ENCODE assay signal across 1 cellular context in genomic region chr11:47269002-47269828, GRCh38.
TF ChIP-seq lines count a peak whose summit lies in the region.

No MANE protein-coding gene starts in this region.

TF ChIP-seq in K562, 482 proteins besides CTCF, POLR2A, EP300 and RAD21 (continued from another document and continues in another):
- TF ChIP-seq ZNF518B (CRISPR knock-in tag; IDR thresholded peaks at IDR 0.05) (no peak), MAFK (IDR thresholded peaks at IDR 0.05; ENCODE audit: low read length) (no peak), ZNF764 (CRISPR knock-in tag; IDR thresholded peaks at IDR 0.05; ENCODE audit: low read depth) (no peak), CREB1 (IDR thresholded peaks at IDR 0.05) (peak; percentile 2), CREB1 (CRISPR knock-in tag; IDR thresholded peaks at IDR 0.05) (no peak), ARID4B (CRISPR knock-in tag; IDR thresholded peaks at IDR 0.05) (peak; percentile 86), HNRNPUL1 (IDR thresholded peaks at IDR 0.05; ENCODE audit: low read length) (no peak), ZNF589 (CRISPR knock-in tag; IDR thresholded peaks at IDR 0.05; ENCODE audit: low read depth) (0 out of 2 replicates have a peak, but pooled peaks have one; percentile 14), ZNF717 (CRISPR knock-in tag; IDR thresholded peaks at IDR 0.05) (no peak), HDAC8 (tag; IDR thresholded peaks at IDR 0.05) (no peak), CBX1 (IDR thresholded peaks at IDR 0.05; ENCODE audit: low read depth) (no peak), TBP (optimal IDR thresholded peaks at IDR 0.05; ENCODE audit: low read depth, low read length) (peak; percentile 71), GTF2F1 (IDR thresholded peaks at IDR 0.05; ENCODE audit: low read depth, low read length) (no peak), PHB2 (IDR thresholded peaks at IDR 0.05; ENCODE audit: low read depth) (no peak), NCOA1 (IDR thresholded peaks at IDR 0.05; ENCODE audit: low read depth) (peak; percentile 61), CBFA2T2 (conservative IDR thresholded peaks at IDR 0.05) (no peak), SREBF2 (CRISPR knock-in tag; IDR thresholded peaks at IDR 0.05) (no peak), GTF2B (IDR thresholded peaks at IDR 0.05; ENCODE audit: extremely low read depth, insufficient read length) (no peak), SMC3 (conservative IDR thresholded peaks at IDR 0.05; ENCODE audit: insufficient read depth, low read depth, low read length) (no peak), GMEB1 (CRISPR knock-in tag; IDR thresholded peaks at IDR 0.05) (no peak), MIER1 (IDR thresholded peaks at IDR 0.05; ENCODE audit: low read depth) (no peak), DMBX1 (CRISPR knock-in tag; IDR thresholded peaks at IDR 0.05; ENCODE audit: borderline replicate concordance) (peak; percentile 44; the same call in 1 of the 2 replicates), LEF1 (IDR thresholded peaks at IDR 0.05) (peak; percentile 85; the same call in 1 of the 2 replicates), TCFL5 (CRISPR knock-in tag; conservative IDR thresholded peaks at IDR 0.05) (no peak), SMARCC2 (IDR thresholded peaks at IDR 0.05; ENCODE audit: low read depth) (no peak), PBX2 (CRISPR knock-in tag; IDR thresholded peaks at IDR 0.05; ENCODE audit: low read depth) (no peak), PBX2 (tag; conservative IDR thresholded peaks at IDR 0.05; ENCODE audit: low read depth) (peak; percentile 85), NFATC3 (IDR thresholded peaks at IDR 0.05) (no peak), PTTG1 (tag; IDR thresholded peaks at IDR 0.05; ENCODE audit: low read depth) (no peak), CBX8 (IDR thresholded peaks at IDR 0.05; ENCODE audit: borderline replicate concordance, extremely low read depth, low read depth, low read length, poor library complexity, severe bottlenecking) (no peak), THAP7 (CRISPR knock-in tag; IDR thresholded peaks at IDR 0.05) (peak; percentile 39; the same call in 1 of the 2 replicates), MBD2 (IDR thresholded peaks at IDR 0.05; ENCODE audit: borderline replicate concordance, low read depth) (peak; percentile 87), ZNF311 (CRISPR knock-in tag; IDR thresholded peaks at IDR 0.05) (no peak; the same call in 1 of the 2 replicates), KDM2B (CRISPR knock-in tag; IDR thresholded peaks at IDR 0.05) (no peak), PRPF4 (IDR thresholded peaks at IDR 0.05; ENCODE audit: insufficient read depth, low read depth, low read length, poor library complexity, severe bottlenecking) (peak; percentile 75), SPI1 (IDR thresholded peaks at IDR 0.05; ENCODE audit: borderline replicate concordance, low read depth, low read length) (peak; percentile 100), NCOA6 (IDR thresholded peaks at IDR 0.05) (no peak), ATF1 (CRISPR knock-in tag; IDR thresholded peaks at IDR 0.05) (no peak), ATF1 (tag; IDR thresholded peaks at IDR 0.05) (peak; percentile 74), SMARCB1 (IDR thresholded peaks at IDR 0.05; ENCODE audit: insufficient read length, low read depth) (no peak), NFXL1 (CRISPR knock-in tag; IDR thresholded peaks at IDR 0.05) (no peak), NR2F6 (CRISPR knock-in tag; IDR thresholded peaks at IDR 0.05) (no peak), POLR3A (IDR thresholded peaks at IDR 0.05; ENCODE audit: borderline replicate concordance, extremely low read depth, insufficient read depth, insufficient read length) (no peak), E2F5 (CRISPR knock-in tag; IDR thresholded peaks at IDR 0.05) (0 out of 2 replicates have a peak, but pooled peaks have one; percentile 59), MCM5 (IDR thresholded peaks at IDR 0.05; ENCODE audit: low read depth) (no peak), XRCC3 (IDR thresholded peaks at IDR 0.05) (no peak), RFX1 (IDR thresholded peaks at IDR 0.05) (no peak), ZNF696 (CRISPR knock-in tag; conservative IDR thresholded peaks at IDR 0.05) (no peak), GABPB1 (CRISPR knock-in tag; IDR thresholded peaks at IDR 0.05) (peak; percentile 58; the same call in 1 of the 2 replicates), HLTF (IDR thresholded peaks at IDR 0.05) (no peak), RBM25 (IDR thresholded peaks at IDR 0.05; ENCODE audit: low read depth, low read length, severe bottlenecking) (no peak), RNF2 (IDR thresholded peaks at IDR 0.05) (peak; percentile 16; the same call in 1 of the 2 replicates), HDAC6 (IDR thresholded peaks at IDR 0.05; ENCODE audit: low read depth, low read length) (no peak), ESRRA (IDR thresholded peaks at IDR 0.05; ENCODE audit: borderline replicate concordance, low read depth) (no peak), CHD4 (IDR thresholded peaks at IDR 0.05; ENCODE audit: insufficient read depth, insufficient replicate concordance, low read depth, low read length, poor library complexity, severe bottlenecking) (no peak), ZNF121 (CRISPR knock-in tag; conservative IDR thresholded peaks at IDR 0.05) (no peak), RBM14 (IDR thresholded peaks at IDR 0.05; ENCODE audit: borderline replicate concordance, insufficient read depth, low read depth, low read length) (no peak), CEBPG (CRISPR knock-in tag; IDR thresholded peaks at IDR 0.05) (0 out of 2 replicates have a peak, but pooled peaks have one; percentile 30), CEBPG (tag; conservative IDR thresholded peaks at IDR 0.05 in 1 of 2, IDR thresholded peaks at IDR 0.05 in 1 of 2) (no peak), POU5F1 (IDR thresholded peaks at IDR 0.05; ENCODE audit: borderline replicate concordance, low read depth, low read length, partially characterized antibody) (no peak), ZBTB26 (CRISPR knock-in tag; IDR thresholded peaks at IDR 0.05) (peak; percentile 22; the same call in 1 of the 2 replicates), ARHGAP35 (IDR thresholded peaks at IDR 0.05; ENCODE audit: partially characterized antibody) (no peak)
